In genomic region chr2:3518496-3519254, GRCh38 we compare ENCODE assay signal across 8 cellular contexts. TPM values are rescaled to one million over a fixed set of nuclear protein-coding genes. Genes with fewer than 3 reads are reported as not detected.
DNase-seq lines count a peak whose midpoint lies in the region; ATAC-seq and TF ChIP-seq lines count a peak whose summit lies in the region.

No MANE protein-coding gene starts in this region.

- CTCF ChIA-PET in GM10248 (lab: Yijun Ruan, JAX), result interaction anchor here (1.3 kb wide), 1 partner anchor 13 kb away, joined by 3 read pairs; no protein-coding TSS in a partner anchor
- CTCF ChIA-PET in SK-N-SH (lab: Yijun Ruan, JAX), result interaction anchor here (0.7 to 2.0 kb wide), 2 partner anchors 56 to 117 kb away, joined by 3 to 4 read pairs; no protein-coding TSS in a partner anchor

- H3K9me2 ChIP-seq in SK-N-SH, result no peaks in the 10 kb centered on the region

- intact Hi-C loops in head of caudate nucleus (cut with DNase I), result loop anchor here (1.0 kb wide), 1 partner anchor 40 kb away; the partner anchor contains the start of gene RNASEH1

- peak; percentile 100 for DNase-seq in GM10248 (ENCODE audit: extremely low spot score)
- DNase-seq in NCI-H1092 (lab: John Stamatoyannopoulos, UW), result peak; percentile 94
- DNase-seq in SK-N-SH, result peak; percentile 100
- DNase-seq in head of caudate nucleus, result peak; percentile 76 to 98 (median 95)
- peak; percentile 100 for DNase-seq in osteocyte (ENCODE audit: extremely low spot score, unreplicated experiment)

- no peak for TF ChIP-seq RAD21 in SK-N-SH (IDR thresholded peaks at IDR 0.05; ENCODE audit: low read length)

- H2AFZ ChIP-seq in SK-N-SH (ENCODE audit: low read depth), result peak overlapping the region; percentile 60

- H3K27me3 Mint-ChIP-seq in activated naive CD8-positive, alpha-beta T cell, result no peaks in the 10 kb centered on the region
- H3K27me3 Mint-ChIP-seq in osteocyte (ENCODE audit: unreplicated experiment), result no peaks in the 10 kb centered on the region

- peaks cover 9% of the 10 kb centered on the region for H3F3A ChIP-seq in SK-N-SH (replicated peaks; ENCODE audit: insufficient read depth)

- H3K9me3 ChIP-seq in SK-N-SH (no peaks in the 10 kb centered on the region), thymus (ENCODE audit: control insufficient read depth) (no peaks in the 10 kb centered on the region)

- H3K4me3 Mint-ChIP-seq in activated naive CD8-positive, alpha-beta T cell, result peak overlapping the region; percentile 90
- peak overlapping the region; percentile 80 for H3K4me3 Mint-ChIP-seq in osteocyte (ENCODE audit: unreplicated experiment)

- ATAC-seq in HG02610 (IDR thresholded peaks at IDR 0.05; ENCODE audit: unreplicated experiment), result peak; percentile 82

- WGBS in SK-N-SH (ENCODE audit: low lambda C conversion rate), result 2% methylated on average over 60 of the region's 67 CpGs
- under 1% methylated on average over 67 of the region's 67 CpGs for WGBS in thymus

- TF ChIP-seq CTCF in GM10248 (IDR thresholded peaks at IDR 0.05; ENCODE audit: control extremely low read depth, extremely low read depth, low read depth, missing control alignments) (no peak), SK-N-SH (IDR thresholded peaks at IDR 0.05) (no peak), osteocyte (IDR thresholded peaks at IDR 0.05) (no peak)

- peaks cover 30% of the 10 kb centered on the region for H3K79me2 ChIP-seq in SK-N-SH (ENCODE audit: insufficient read depth)

- POLR2A ChIA-PET in GM10248 (lab: Yijun Ruan, JAX) (interaction anchor here (0.6 to 1.0 kb wide), 3 partner anchors 39 to 133 kb away, joined by 4 to 7 read pairs (median 5); partner anchors contain the start of gene RNASEH1), SK-N-SH (lab: Yijun Ruan, JAX) (interaction anchor here (0.9 to 2.8 kb wide), 6 partner anchors 14 to 141 kb away, joined by 3 to 19 read pairs (median 3); partner anchors contain the start of genes EIPR1 and RNASEH1)

- peaks cover 36% of the 10 kb centered on the region for H3K4me1 Mint-ChIP-seq in activated naive CD8-positive, alpha-beta T cell (ENCODE audit: low read depth)
- peaks cover 33% of the 10 kb centered on the region for H3K4me1 Mint-ChIP-seq in osteocyte (ENCODE audit: unreplicated experiment)

- peak overlapping the region; percentile 91 for H3K9ac ChIP-seq in SK-N-SH

- peak overlapping the region; percentile 93 for H3K4me2 ChIP-seq in SK-N-SH

- peak overlapping the region; percentile 80 to 82 for H3K4me3 ChIP-seq in SK-N-SH (ENCODE audit: low read depth in 2 of 2, low read length in 1 of 2)
- peak overlapping the region; percentile 83 for H3K4me3 ChIP-seq in thymus (ENCODE audit: low read length)

- H3K27ac ChIP-seq in SK-N-SH (ENCODE audit: low read depth in 2 of 2, low read length in 1 of 2) (peak overlapping the region; percentile 89 to 96), thymus (ENCODE audit: low read depth) (peak overlapping the region; percentile 97)

- no peak for TF ChIP-seq EP300 in SK-N-SH (IDR thresholded peaks at IDR 0.05; ENCODE audit: borderline replicate concordance in 1 of 2, low read depth in 1 of 2, low read length in 1 of 2)

- H3K36me3 Mint-ChIP-seq in activated naive CD8-positive, alpha-beta T cell, result peaks cover 16% of the 10 kb centered on the region
- peaks cover 8% of the 10 kb centered on the region for H3K36me3 Mint-ChIP-seq in osteocyte (ENCODE audit: unreplicated experiment)

- no peaks in the 10 kb centered on the region for H4K20me1 ChIP-seq in SK-N-SH (ENCODE audit: insufficient read depth)

- H3K27me3 ChIP-seq in SK-N-SH (ENCODE audit: insufficient read depth) (no peaks in the 10 kb centered on the region), thymus (ENCODE audit: control insufficient read depth, insufficient read depth) (no peaks in the 10 kb centered on the region)

- H3K4me1 ChIP-seq in SK-N-SH (ENCODE audit: control insufficient read depth in 1 of 2, insufficient read depth in 2 of 2, low read depth in 1 of 2, low read length in 1 of 2) (peaks cover 16 to 29% of the 10 kb centered on the region in 2 experiments), thymus (ENCODE audit: control insufficient read depth, insufficient read depth, low read length) (peaks cover 8% of the 10 kb centered on the region)

- H3K9me3 Mint-ChIP-seq in activated naive CD8-positive, alpha-beta T cell (ENCODE audit: low read depth), result peaks cover 5% of the 10 kb centered on the region
- H3K9me3 Mint-ChIP-seq in osteocyte (ENCODE audit: unreplicated experiment), result peaks cover 4% of the 10 kb centered on the region

- peak overlapping the region; percentile 86 for H3K27ac Mint-ChIP-seq in activated naive CD8-positive, alpha-beta T cell
- H3K27ac Mint-ChIP-seq in osteocyte (ENCODE audit: unreplicated experiment), result peak overlapping the region; percentile 93

- H3K36me3 ChIP-seq in SK-N-SH (replicated peaks in 1 of 2; ENCODE audit: control insufficient read depth in 1 of 2, insufficient read depth in 2 of 2, low read length in 1 of 2), result peaks cover 10 to 14% of the 10 kb centered on the region in 2 experiments
- no peaks in the 10 kb centered on the region for H3K36me3 ChIP-seq in thymus (ENCODE audit: control insufficient read depth, insufficient read depth)

TF ChIP-seq in SK-N-SH, 30 proteins besides CTCF, POLR2A, EP300 and RAD21:
- peak; percentile 96 for TF ChIP-seq NRF1 (IDR thresholded peaks at IDR 0.05; ENCODE audit: low read depth, low read length)
- TF ChIP-seq TAF1 (IDR thresholded peaks at IDR 0.05; ENCODE audit: borderline replicate concordance, low read depth, low read length), result peak; percentile 72; the same call in 1 of the 2 replicates
- no peak; the same call in 1 of the 2 replicates for TF ChIP-seq MXI1 (IDR thresholded peaks at IDR 0.05; ENCODE audit: low read depth, low read length)
- TF ChIP-seq IRF3 (IDR thresholded peaks at IDR 0.05; ENCODE audit: low read depth, low read length), result no peak
- TF ChIP-seq GABPA (IDR thresholded peaks at IDR 0.05; ENCODE audit: low read depth), result peak; percentile 51; the same call in 1 of the 2 replicates
- TF ChIP-seq PBX3 (IDR thresholded peaks at IDR 0.05), result peak; percentile 48; the same call in 1 of the 2 replicates
- no peak; the same call in 1 of the 2 replicates for TF ChIP-seq MAX (IDR thresholded peaks at IDR 0.05; ENCODE audit: low read depth)
- TF ChIP-seq POLR2AphosphoS5 (IDR thresholded peaks at IDR 0.05; ENCODE audit: low read depth, low read length), result peak; percentile 96
TF ChIP-seq in SK-N-SH: peak in this region for 5.

RNA-seq across cellular contexts. Expression of gene ADI1, which starts 0.7 kb away (rescaled TPM):
- 49.4 and 67.2 TPM in 2 replicates for polyA plus RNA-seq in SK-N-SH (2012; rRNA removed)
- 72.8 and 73.1 TPM in 2 replicates for polyA plus RNA-seq in SK-N-SH (2012; cell fraction: cytosol; rRNA removed)
- 43.3 and 62.9 TPM in 2 replicates for polyA plus RNA-seq in SK-N-SH (2012; cell fraction: nucleus; rRNA removed)
- 48.5 and 54.0 TPM in 2 replicates for total RNA-seq in osteocyte
- polyA plus RNA-seq in thymus, result 50.0 TPM

RNA-seq across cellular contexts. Expression of gene RNASEH1, which starts 39.5 kb away (rescaled TPM):
- polyA plus RNA-seq in SK-N-SH (2012; rRNA removed) (34.4 and 35.3 TPM in 2 replicates), thymus (12.4 TPM)
- 35.8 and 36.2 TPM in 2 replicates for polyA plus RNA-seq in SK-N-SH (2012; cell fraction: cytosol; rRNA removed)
- 24.7 and 30.1 TPM in 2 replicates for polyA plus RNA-seq in SK-N-SH (2012; cell fraction: nucleus; rRNA removed)
- 24.6 and 25.5 TPM in 2 replicates for total RNA-seq in osteocyte

RNA-seq across cellular contexts. Expression of gene RPS7, which starts 56.4 kb away (rescaled TPM):
- polyA plus RNA-seq in SK-N-SH (2012; rRNA removed) (2,166 and 2,477 TPM in 2 replicates), thymus (4,140 TPM)
- 3,192 and 3,529 TPM in 2 replicates for polyA plus RNA-seq in SK-N-SH (2012; cell fraction: cytosol; rRNA removed)
- polyA plus RNA-seq in SK-N-SH (2012; cell fraction: nucleus; rRNA removed), result 656 and 726 TPM in 2 replicates
- 1,082 and 1,101 TPM in 2 replicates for total RNA-seq in osteocyte

Comparison
In these comparisons a context has a peak if more than half of its experiments do, and no peak if none do; other contexts are left out.
1. Peak in every context shown above with its lines: DNase-seq, ATAC-seq, H3K4me3 ChIP-seq and H3K27ac ChIP-seq.